Comparison of ENCODE assay signal across 8 cellular contexts in genomic region chr9:136631038-136632000, GRCh38. TPM values are rescaled to one million over a fixed set of nuclear protein-coding genes. Genes with fewer than 3 reads are reported as not detected.
DNase-seq lines count a peak whose midpoint lies in the region; ATAC-seq and TF ChIP-seq lines count a peak whose summit lies in the region.

No MANE protein-coding gene starts in this region.

- H3K27ac ChIP-seq in C4-2B, result no peak overlapping the region

- H3K9me3 Mint-ChIP-seq in natural killer cell, result no peaks in the 10 kb centered on the region
- no peaks in the 10 kb centered on the region for H3K9me3 Mint-ChIP-seq in stimulated activated effector memory CD8-positive, alpha-beta T cell treated with anti-CD3 and anti-CD28 coated beads, Interleukin-12 subunit alpha, Interleukin-12 subunit beta, amount 100 ng/mL, for 72 hours

- TF ChIP-seq CTCF in C4-2B (conservative IDR thresholded peaks at IDR 0.05) (peak; percentile 93), epithelial cell of esophagus (IDR thresholded peaks at IDR 0.05; ENCODE audit: insufficient read depth, low read depth, low read length, missing control alignments) (peak; percentile 80), natural killer cell (IDR thresholded peaks at IDR 0.05) (peak; percentile 57)

- H3K27me3 Mint-ChIP-seq in natural killer cell (ENCODE audit: low read depth in 2 of 2), result peaks cover 0 to 5% of the 10 kb centered on the region in 2 donors

- DNase-seq in HS-27A (ENCODE audit: low read depth) (peak; percentile 19), NT2/D1 (ENCODE audit: low read depth, low spot score) (peak; percentile 51), epithelial cell of esophagus (ENCODE audit: low read depth) (peak; percentile 85), natural killer cell (peak; percentile 66)
- peak; percentile 80 for DNase-seq in activated CD8-positive, alpha-beta memory T cell treated with anti-CD3 and anti-CD28 coated beads, Interleukin-2, amount 50 U/mL, for 4 hours
- DNase-seq in stimulated activated effector memory CD8-positive, alpha-beta T cell treated with anti-CD3 and anti-CD28 coated beads, Interleukin-12 subunit alpha, Interleukin-12 subunit beta, amount 100 ng/mL, for 72 hours (ENCODE audit: low spot score in 2 of 2), result peak; percentile 45 to 81

- no peaks in the 10 kb centered on the region for H3K36me3 Mint-ChIP-seq in natural killer cell
- no peaks in the 10 kb centered on the region for H3K36me3 Mint-ChIP-seq in stimulated activated effector memory CD8-positive, alpha-beta T cell treated with anti-CD3 and anti-CD28 coated beads, Interleukin-12 subunit alpha, Interleukin-12 subunit beta, amount 100 ng/mL, for 72 hours

- H3K36me3 ChIP-seq in NT2/D1 (ENCODE audit: insufficient read depth, insufficient read length, low read length), result no peaks in the 10 kb centered on the region

- H3K27me3 ChIP-seq in NT2/D1 (ENCODE audit: insufficient read depth, insufficient read length), result no peaks in the 10 kb centered on the region

- intact Hi-C loops in natural killer cell (cut with micrococcal nuclease), result loop anchor here (1.0 to 5.0 kb wide), 3 partner anchors 99 to 211 kb away; partner anchors contain the start of gene AJM1

- H3K4me3 ChIP-seq in NT2/D1 (ENCODE audit: insufficient read length, low read depth), result no peak overlapping the region
- H3K4me3 ChIP-seq in epithelial cell of esophagus (ENCODE audit: low read length), result no peak overlapping the region

- H3K9ac ChIP-seq in NT2/D1 (ENCODE audit: insufficient read length, low read depth), result no peak overlapping the region

- no peaks in the 10 kb centered on the region for H3K9me3 ChIP-seq in NT2/D1 (ENCODE audit: insufficient read depth, low read length)

- H3K4me1 ChIP-seq in NT2/D1 (ENCODE audit: insufficient read depth, insufficient read length), result peaks cover 12% of the 10 kb centered on the region

- no peak overlapping the region for H3K27ac Mint-ChIP-seq in natural killer cell
- H3K27ac Mint-ChIP-seq in stimulated activated effector memory CD8-positive, alpha-beta T cell treated with anti-CD3 and anti-CD28 coated beads, Interleukin-12 subunit alpha, Interleukin-12 subunit beta, amount 100 ng/mL, for 72 hours, result no peak overlapping the region

- ATAC-seq in natural killer cell, result peak; percentile 79 to 91 (median 89)
- ATAC-seq in stimulated activated effector memory CD8-positive, alpha-beta T cell treated with anti-CD3 and anti-CD28 coated beads, Interleukin-12 subunit alpha, Interleukin-12 subunit beta, amount 100 ng/mL, for 72 hours, result peak; percentile 90
- no peak for ATAC-seq in GM18498 (IDR thresholded peaks at IDR 0.05; ENCODE audit: unreplicated experiment)

- no peak overlapping the region for H3K4me3 Mint-ChIP-seq in natural killer cell
- H3K4me3 Mint-ChIP-seq in stimulated activated effector memory CD8-positive, alpha-beta T cell treated with anti-CD3 and anti-CD28 coated beads, Interleukin-12 subunit alpha, Interleukin-12 subunit beta, amount 100 ng/mL, for 72 hours, result no peak overlapping the region

- H3K4me1 Mint-ChIP-seq in natural killer cell, result peaks cover 0 to 7% of the 10 kb centered on the region in 2 donors
- peaks cover 5% of the 10 kb centered on the region for H3K4me1 Mint-ChIP-seq in stimulated activated effector memory CD8-positive, alpha-beta T cell treated with anti-CD3 and anti-CD28 coated beads, Interleukin-12 subunit alpha, Interleukin-12 subunit beta, amount 100 ng/mL, for 72 hours

RNA-seq across cellular contexts. Expression of gene EGFL7, which starts 31.4 kb away (rescaled TPM):
- under 1 TPM; 0.28 to 0.47 (median 0.29) TPM for total RNA-seq in natural killer cell

RNA-seq across cellular contexts. Expression of gene AGPAT2, which starts 55.9 kb away (rescaled TPM):
- total RNA-seq in natural killer cell, result 10 to 100 TPM; 10.3 to 19.4 (median 12.0) TPM

Comparison
In these comparisons a context has a peak if more than half of its experiments do, and no peak if none do; other contexts are left out.
1. DNase-seq: peak in every context shown above with its lines; median percentile 85 in epithelial cell of esophagus; 80 in activated CD8-positive, alpha-beta memory T cell treated with anti-CD3 and anti-CD28 coated beads, Interleukin-2, amount 50 U/mL, for 4 hours; 66 in natural killer cell; 63 in stimulated activated effector memory CD8-positive, alpha-beta T cell treated with anti-CD3 and anti-CD28 coated beads, Interleukin-12 subunit alpha, Interleukin-12 subunit beta, amount 100 ng/mL, for 72 hours; 51 in NT2/D1; 19 in HS-27A.